14 cellular contexts compared by ENCODE assay signal in the genomic region with DNA sequence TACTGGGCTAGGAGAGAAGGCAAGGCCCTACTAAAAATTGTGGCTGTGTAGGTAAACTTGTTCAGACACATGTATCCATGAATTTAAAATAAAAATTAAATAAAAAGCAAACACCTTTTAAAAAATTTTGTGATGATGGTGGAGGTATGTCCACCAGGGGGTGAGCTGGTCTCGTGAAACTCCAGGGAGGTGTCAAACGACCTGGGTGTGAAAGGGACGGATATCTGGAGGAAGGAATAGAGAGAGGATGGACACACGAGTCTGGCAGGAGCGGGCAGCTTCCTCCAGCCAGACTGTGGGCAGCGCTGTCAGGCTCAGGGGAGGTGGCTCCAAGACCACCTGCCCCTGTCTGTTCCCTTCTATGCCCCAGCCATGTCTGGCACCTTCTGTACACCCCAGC. TPM values are rescaled to one million over a fixed set of nuclear protein-coding genes. Genes with fewer than 3 reads are reported as not detected.
DNase-seq lines count a peak whose midpoint lies in the region; ATAC-seq, FAIRE-seq and TF ChIP-seq lines count a peak whose summit lies in the region.
"Had no signal": no experiment of that assay in that cellular context is flagged by ENCODE, and none has a peak within 500 bp of the region (broad histone marks: within the 10 kb centered on the region; RNA-seq: fewer than 3 reads in every experiment).

No MANE protein-coding gene starts in this region.

- no peak for FAIRE-seq in GM12891 (lab: Jason Lieb, UNC)

- no peaks in the 10 kb centered on the region for H3K9me3 ChIP-seq in adrenal gland (replicated peaks in 1 of 3)
- no peaks in the 10 kb centered on the region for H3K9me3 ChIP-seq in naive thymus-derived CD4-positive, alpha-beta T cell (ENCODE audit: control insufficient read depth in 2 of 3, low read length in 3 of 3)
- H3K9me3 ChIP-seq: testis had no signal

- peaks cover 0 to 1% (median 0%) of the 10 kb centered on the region in 5 donors for H3K36me3 Mint-ChIP-seq in naive thymus-derived CD4-positive, alpha-beta T cell
- H3K36me3 Mint-ChIP-seq: CD8-positive, alpha-beta memory T cell; naive thymus-derived CD8-positive, alpha-beta T cell had no signal

- POLR2A ChIA-PET in naive thymus-derived CD4-positive, alpha-beta T cell (lab: Charles Lee) = no interaction called here

- intact Hi-C loops in adrenal gland (cut with DNase I) = no loop called here
- intact Hi-C loops in left colon (cut with DNase I, micrococcal nuclease) = no loop called here
- intact Hi-C loops in posterior cingulate gyrus (cut with DNase I) = no loop called here
- intact Hi-C loops in naive thymus-derived CD4-positive, alpha-beta T cell (cut with micrococcal nuclease) = loop anchor here in 1 of 2 donors (1.0 kb wide), 1 partner anchor 40 kb away; no protein-coding TSS in a partner anchor

- H3K36me3 ChIP-seq in adrenal gland (replicated peaks in 1 of 2) = no peaks in the 10 kb centered on the region
- no peaks in the 10 kb centered on the region for H3K36me3 ChIP-seq in naive thymus-derived CD4-positive, alpha-beta T cell (ENCODE audit: control insufficient read depth in 2 of 3, insufficient read depth in 3 of 3, low read length in 3 of 3)

- no peaks in the 10 kb centered on the region for H3K4me1 Mint-ChIP-seq in naive thymus-derived CD4-positive, alpha-beta T cell
- H3K4me1 Mint-ChIP-seq: activated B cell treated with CpG ODN at 0.5 μM for 24 hours had no signal

- H3K27me3 Mint-ChIP-seq in naive thymus-derived CD4-positive, alpha-beta T cell = peaks cover 3 to 13% (median 11%) of the 10 kb centered on the region in 5 donors

- H3K4me3 ChIP-seq in AG09309 (ENCODE audit: control insufficient read depth, low read depth, low read length) = no peak overlapping the region
- no peak overlapping the region for H3K4me3 ChIP-seq in adrenal gland
- H3K4me3 ChIP-seq in naive thymus-derived CD4-positive, alpha-beta T cell (ENCODE audit: low read length) = no peak overlapping the region
- H3K4me3 ChIP-seq: testis had no signal

- H3K27me3 ChIP-seq in adrenal gland = peaks cover 4% of the 10 kb centered on the region
- no peaks in the 10 kb centered on the region for H3K27me3 ChIP-seq in naive thymus-derived CD4-positive, alpha-beta T cell (ENCODE audit: control insufficient read depth in 2 of 2, insufficient read depth in 2 of 2, low read length in 2 of 2)
- H3K27me3 ChIP-seq: testis had no signal

- no peak overlapping the region for H3K4me3 Mint-ChIP-seq in naive thymus-derived CD4-positive, alpha-beta T cell
- H3K4me3 Mint-ChIP-seq: activated B cell treated with CpG ODN at 0.5 μM for 24 hours; CD8-positive, alpha-beta memory T cell; naive thymus-derived CD8-positive, alpha-beta T cell had no signal

- TF ChIP-seq CTCF in AG09309 (IDR thresholded peaks at IDR 0.05; ENCODE audit: control insufficient read depth, insufficient read depth, low read depth, low read length, missing control alignments) (peak; percentile 5), adrenal gland (IDR thresholded peaks at IDR 0.05) (peak in 4 of 6 experiments; percentile 18 to 36 (median 31))

- H3K27ac Mint-ChIP-seq in naive thymus-derived CD4-positive, alpha-beta T cell = no peak overlapping the region
- H3K27ac Mint-ChIP-seq: activated B cell treated with CpG ODN at 0.5 μM for 24 hours; naive thymus-derived CD8-positive, alpha-beta T cell had no signal

- no peak overlapping the region for H3K27ac ChIP-seq in adrenal gland
- no peak overlapping the region for H3K27ac ChIP-seq in naive thymus-derived CD4-positive, alpha-beta T cell (ENCODE audit: low read depth, low read length)
- H3K27ac ChIP-seq: testis had no signal

- CTCF ChIA-PET in naive thymus-derived CD4-positive, alpha-beta T cell (lab: Charles Lee) = interaction anchor here (1.1 kb wide), 1 partner anchor 40 kb away, joined by 4 read pairs; no protein-coding TSS in a partner anchor

- no peaks in the 10 kb centered on the region for H3K4me1 ChIP-seq in adrenal gland (replicated peaks in 1 of 2)
- no peaks in the 10 kb centered on the region for H3K4me1 ChIP-seq in naive thymus-derived CD4-positive, alpha-beta T cell (ENCODE audit: control insufficient read depth in 2 of 2, insufficient read depth in 2 of 2, low read length in 2 of 2)
- H3K4me1 ChIP-seq: testis had no signal

- peaks cover 0 to 3% (median 0%) of the 10 kb centered on the region in 11 donors for H3K9me3 Mint-ChIP-seq in naive thymus-derived CD4-positive, alpha-beta T cell
- H3K9me3 Mint-ChIP-seq: activated B cell treated with CpG ODN at 0.5 μM for 24 hours; CD8-positive, alpha-beta memory T cell had no signal

- DNase-seq in AG09309 (ENCODE audit: low read depth) (no peak), HK-2 (ENCODE audit: unreplicated experiment) (peak; percentile 9), adrenal gland (peak in 1 of 7 donors; percentile 17), left colon (peak; percentile 41 to 54), posterior cingulate gyrus (no peak), GM12891 (ENCODE audit: insufficient read length, low spot score) (no peak), NCI-H2029 treated with DMSO at 0.1 percent for 48 hours (lab: John Stamatoyannopoulos, UW) (no peak)
- DNase-seq in naive thymus-derived CD4-positive, alpha-beta T cell = no peak
- DNase-seq: activated B cell treated with CpG ODN at 0.5 μM for 24 hours; naive thymus-derived CD8-positive, alpha-beta T cell; NCI-H526 treated with DMSO at 0.1 percent for 48 hours; stimulated activated CD4-positive, alpha-beta T cell treated with anti-CD3 and anti-CD28 coated beads, Interleukin-1b, Interleukin-23, amount 100 ng/mL, for 48 hours; testis had no signal

- TF ChIP-seq POLR2A in adrenal gland (IDR thresholded peaks at IDR 0.05) (no peak), GM12891 (IDR thresholded peaks at IDR 0.05; ENCODE audit: low read depth, low read length) (no peak)

- 46 to 54% (median 48%) methylated on average over 6 of the region's 6 CpGs for WGBS in adrenal gland, 4 donors

- ATAC-seq in left colon = peak; percentile 97
- ATAC-seq in naive thymus-derived CD4-positive, alpha-beta T cell = no peak
- ATAC-seq: naive thymus-derived CD8-positive, alpha-beta T cell had no signal

TF ChIP-seq in GM12891, 5 proteins besides CTCF, POLR2A, EP300 and RAD21:
- TF ChIP-seq PAX5 (IDR thresholded peaks at IDR 0.05; ENCODE audit: insufficient read depth, low read length, severe bottlenecking) (no peak), TAF1 (IDR thresholded peaks at IDR 0.05; ENCODE audit: low read depth, low read length) (no peak), POLR2AphosphoS5 (IDR thresholded peaks at IDR 0.05; ENCODE audit: low read depth, low read length) (no peak), POU2F2 (IDR thresholded peaks at IDR 0.05; ENCODE audit: low read depth, low read length) (no peak), SPI1 (IDR thresholded peaks at IDR 0.05; ENCODE audit: low read depth, low read length) (no peak)

RNA-seq across cellular contexts. Expression of gene DMBT1, which starts 34.8 kb away (rescaled TPM):
- under 1 TPM in 3 of 8 donors, not detected in 5; under 0.01 to 0.22 (median 0.15) TPM for total RNA-seq in adrenal gland
- polyA plus RNA-seq in adrenal gland = under 1 TPM in 2 of 3 donors, not detected in 1; 0.07 to 0.32 TPM
- total RNA-seq in left colon = 100 to 1,000 TPM in 1 of 2 donors, 10 to 100 TPM in 1; 59.0 to 424 TPM
- polyA plus RNA-seq in GM12891 (2012; ENCODE audit: low read depth, missing spikeins) = 0.13 TPM
- not detected for total RNA-seq in naive thymus-derived CD4-positive, alpha-beta T cell
- not detected for polyA plus RNA-seq in naive thymus-derived CD4-positive, alpha-beta T cell
- total RNA-seq: activated B cell treated with CpG ODN at 0.5 μM for 24 hours; CD8-positive, alpha-beta memory T cell; naive thymus-derived CD8-positive, alpha-beta T cell had no signal
- polyA plus RNA-seq: CD8-positive, alpha-beta memory T cell; naive thymus-derived CD8-positive, alpha-beta T cell had no signal

Comparison
In these comparisons a context has a peak if more than half of its experiments do, and no peak if none do; other contexts are left out.
1. DNase-seq: peak in HK-2 (single experiment) and left colon (2 of 2); none in AG09309 (single experiment), posterior cingulate gyrus (0 of 10), GM12891 (single experiment), NCI-H2029 treated with DMSO at 0.1 percent for 48 hours (single experiment) and naive thymus-derived CD4-positive, alpha-beta T cell (0 of 9).
2. RNA of gene DMBT1, which starts 34.8 kb away (total RNA-seq): 59.0 to 424 TPM in left colon; under 0.01 to 0.22 TPM in adrenal gland and not detected in naive thymus-derived CD4-positive, alpha-beta T cell; every median in the first group is over 10 times any median in the second.